35 cellular contexts compared by ENCODE assay signal in genomic region chr3:164794099-164794498, GRCh38.
"Had no signal": no experiment of that assay in that cellular context is flagged by ENCODE, and none has a peak within 500 bp of the region (broad histone marks: within the 10 kb centered on the region; RNA-seq: fewer than 3 reads in every experiment).

No MANE protein-coding gene starts in this region.

- H3K9me3 ChIP-seq: MG63 had no signal

- H3K27me3 ChIP-seq: MG63 had no signal

- DNase-seq: Kasumi-1, MG63, MM.1S, MV-4-11, NCI-H1048, NCI-H1092, NCI-H1092 treated with DMSO at 0.1 percent for 48 hours, NCI-H1105, NCI-H1105 treated with DMSO at 0.1 percent for 48 hours, NCI-H1417, NCI-H1417 treated with DMSO at 0.1 percent for 48 hours, NCI-H1436, NCI-H1436 treated with DMSO at 0.1 percent for 48 hours, NCI-H146, NCI-H1694, NCI-H1694 treated with DMSO at 0.1 percent for 48 hours, NCI-H187, NCI-H187 treated with DMSO at 0.1 percent for 48 hours, NCI-H1930, NCI-H2029, NCI-H2029 treated with DMSO at 0.1 percent for 48 hours, NCI-H2081, NCI-H2081 treated with DMSO at 0.1 percent for 48 hours, NCI-H2107, NCI-H2171, NCI-H2171 treated with DMSO at 0.1 percent for 48 hours, NCI-H2227 treated with DMSO at 0.1 percent for 48 hours, NCI-H226, NCI-H345, NCI-H446, NCI-H446 treated with DMSO at 0.1 percent for 48 hours, NCI-H510A, NCI-H510A treated with DMSO at 0.1 percent for 48 hours, NCI-H524, NCI-H524 treated with DMSO at 0.1 percent for 48 hours had no signal

- H3K36me3 ChIP-seq: MG63 had no signal

- H3K4me3 ChIP-seq: MG63 had no signal
